12 cellular contexts compared by ENCODE assay signal in the genomic region with DNA sequence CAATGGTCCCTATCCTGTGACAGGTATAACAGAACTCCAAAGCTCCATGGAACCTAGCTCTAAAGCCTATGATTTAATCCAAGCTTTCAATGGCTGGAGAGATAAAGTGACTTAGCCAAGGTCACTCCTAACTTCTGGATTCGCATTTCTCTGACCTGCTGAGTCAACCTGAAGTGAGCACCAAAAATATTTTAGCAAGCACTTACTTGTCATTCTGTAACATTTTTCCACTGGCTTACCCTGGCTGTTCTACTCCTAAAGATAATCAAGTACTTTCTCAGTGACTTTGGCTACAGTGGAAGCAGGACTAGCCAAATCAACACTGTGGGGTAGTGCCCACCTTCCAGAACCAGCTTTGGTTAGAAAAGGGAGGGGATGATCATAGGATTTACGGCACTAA.
"Had no signal": no experiment of that assay in that cellular context is flagged by ENCODE, and none has a peak within 500 bp of the region (broad histone marks: within the 10 kb centered on the region; RNA-seq: fewer than 3 reads in every experiment).

No MANE protein-coding gene starts in this region.

- H3K27me3 Mint-ChIP-seq: activated naive CD4-positive, alpha-beta T cell treated with anti-CD3 and anti-CD28 coated beads, Interleukin-2, amount 50 U/mL, for 24 hours had no signal

- H3K4me3 ChIP-seq: right atrium auricular region, tibial artery had no signal

- H3K27ac ChIP-seq: brain microvascular endothelial cell, right atrium auricular region had no signal

- H3K9me3 Mint-ChIP-seq: activated naive CD4-positive, alpha-beta T cell treated with anti-CD3 and anti-CD28 coated beads, Interleukin-2, amount 50 U/mL, for 24 hours; mesothelial cell of epicardium; stimulated activated effector memory CD8-positive, alpha-beta T cell treated with anti-CD3 and anti-CD28 coated beads, Interleukin-12 subunit alpha, Interleukin-12 subunit beta, amount 100 ng/mL, for 72 hours; T-helper 2 cell treated with Interferon-gamma antibody and Interleukin-4, amounts not matched to agents 5 μg/mL and 100 μg/mL, for 36 hours had no signal

- H3K9me3 ChIP-seq: right atrium auricular region, tibial artery had no signal

- DNase-seq: amygdala, brain microvascular endothelial cell, dermis blood vessel endothelial cell, head of caudate nucleus, posterior cingulate gyrus, tibial artery had no signal

- H3K36me3 ChIP-seq: brain microvascular endothelial cell, right atrium auricular region, tibial artery had no signal

- H3K27ac Mint-ChIP-seq: activated naive CD4-positive, alpha-beta T cell treated with anti-CD3 and anti-CD28 coated beads, Interleukin-2, amount 50 U/mL, for 24 hours; mesothelial cell of epicardium; stimulated activated effector memory CD8-positive, alpha-beta T cell treated with anti-CD3 and anti-CD28 coated beads, Interleukin-12 subunit alpha, Interleukin-12 subunit beta, amount 100 ng/mL, for 72 hours; T-helper 2 cell treated with Interferon-gamma antibody and Interleukin-4, amounts not matched to agents 5 μg/mL and 100 μg/mL, for 36 hours had no signal

- H3K4me1 Mint-ChIP-seq: activated naive CD4-positive, alpha-beta T cell treated with anti-CD3 and anti-CD28 coated beads, Interleukin-2, amount 50 U/mL, for 24 hours; stimulated activated effector memory CD8-positive, alpha-beta T cell treated with anti-CD3 and anti-CD28 coated beads, Interleukin-12 subunit alpha, Interleukin-12 subunit beta, amount 100 ng/mL, for 72 hours had no signal

- H3K27me3 ChIP-seq: brain microvascular endothelial cell, right atrium auricular region, tibial artery had no signal

- FAIRE-seq: islet of Langerhans had no signal

- H3K36me3 Mint-ChIP-seq: activated naive CD4-positive, alpha-beta T cell treated with anti-CD3 and anti-CD28 coated beads, Interleukin-2, amount 50 U/mL, for 24 hours; mesothelial cell of epicardium; stimulated activated effector memory CD8-positive, alpha-beta T cell treated with anti-CD3 and anti-CD28 coated beads, Interleukin-12 subunit alpha, Interleukin-12 subunit beta, amount 100 ng/mL, for 72 hours had no signal

- H3K4me3 Mint-ChIP-seq: activated naive CD4-positive, alpha-beta T cell treated with anti-CD3 and anti-CD28 coated beads, Interleukin-2, amount 50 U/mL, for 24 hours; mesothelial cell of epicardium; stimulated activated effector memory CD8-positive, alpha-beta T cell treated with anti-CD3 and anti-CD28 coated beads, Interleukin-12 subunit alpha, Interleukin-12 subunit beta, amount 100 ng/mL, for 72 hours; T-helper 2 cell treated with Interferon-gamma antibody and Interleukin-4, amounts not matched to agents 5 μg/mL and 100 μg/mL, for 36 hours had no signal
